Comparison of ENCODE assay signal across 8 cellular contexts in the genomic region with DNA sequence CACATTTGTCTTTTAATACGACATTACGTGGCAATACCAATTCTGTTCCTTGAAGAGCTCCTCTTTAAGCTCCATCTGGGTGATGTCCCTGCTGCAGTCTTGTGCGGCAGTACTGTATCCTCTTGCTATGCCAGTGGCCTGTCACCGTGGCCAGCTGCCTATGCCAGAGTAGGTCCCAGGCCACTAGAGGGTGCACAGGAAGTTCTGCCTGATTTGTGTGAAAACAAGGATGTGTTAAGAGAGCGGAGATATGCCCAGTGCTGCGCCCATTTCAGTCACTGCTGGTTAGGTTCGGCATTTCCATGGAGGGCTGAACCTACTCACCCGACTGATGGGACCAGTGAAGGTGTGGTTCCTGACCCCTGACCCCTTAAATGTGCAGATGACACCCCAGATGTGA. TPM values are rescaled to one million over a fixed set of nuclear protein-coding genes. Genes with fewer than 3 reads are reported as not detected.
DNase-seq lines count a peak whose midpoint lies in the region; ATAC-seq and TF ChIP-seq lines count a peak whose summit lies in the region.

No MANE protein-coding gene starts in this region.

- H3K18ac ChIP-seq in neuronal stem cell (ENCODE audit: low read length): no peak overlapping the region

- no peak overlapping the region for H3K27ac Mint-ChIP-seq in activated CD8-positive, alpha-beta T cell treated with anti-CD3 and anti-CD28 coated beads for 36 hours
- no peak overlapping the region for H3K27ac Mint-ChIP-seq in activated CD8-positive, alpha-beta T cell treated with anti-CD3 and anti-CD28 coated beads, Interleukin-2, amount 10 ng/mL, durations not matched to agents 7 days and 5 days
- H3K27ac Mint-ChIP-seq in type B pancreatic cell: peak overlapping the region; percentile 29
- H3K27ac Mint-ChIP-seq in activated T-helper 17 cell treated with anti-CD3 and anti-CD28 coated beads, Interleukin-2, amount 50 U/mL, for 72 hours: no peak overlapping the region

- CTCF ChIA-PET in activated CD8-positive, alpha-beta T cell treated with anti-CD3 and anti-CD28 coated beads for 36 hours (lab: Charles Lee): interaction anchor here (0.9 kb wide), 1 partner anchor 8 kb away, joined by 3 read pairs; no protein-coding TSS in a partner anchor
- CTCF ChIA-PET in activated CD8-positive, alpha-beta T cell treated with anti-CD3 and anti-CD28 coated beads, Interleukin-2, amount 10 ng/mL, durations not matched to agents 7 days and 5 days (lab: Charles Lee): no interaction called here

- no peaks in the 10 kb centered on the region for H3K9me3 ChIP-seq in neuronal stem cell (replicated peaks in 1 of 2; ENCODE audit: control insufficient read depth in 2 of 2, insufficient read depth in 1 of 2, low read depth in 1 of 2, low read length in 2 of 2)

- no peak overlapping the region for H4K91ac ChIP-seq in neuronal stem cell (ENCODE audit: low read depth, low read length, poor library complexity)

- H3K27ac ChIP-seq in neuronal stem cell (replicated peaks; ENCODE audit: low read length): no peak overlapping the region

- H3K27me3 ChIP-seq in neuronal stem cell (ENCODE audit: control insufficient read depth in 3 of 3, insufficient read depth in 3 of 3, low read depth in 1 of 3, low read length in 3 of 3): no peaks in the 10 kb centered on the region

- H3K4me3 Mint-ChIP-seq in activated CD8-positive, alpha-beta T cell treated with anti-CD3 and anti-CD28 coated beads for 36 hours: no peak overlapping the region
- H3K4me3 Mint-ChIP-seq in activated CD8-positive, alpha-beta T cell treated with anti-CD3 and anti-CD28 coated beads, Interleukin-2, amount 10 ng/mL, durations not matched to agents 7 days and 5 days: no peak overlapping the region
- H3K4me3 Mint-ChIP-seq in type B pancreatic cell: no peak overlapping the region
- H3K4me3 Mint-ChIP-seq in activated T-helper 17 cell treated with anti-CD3 and anti-CD28 coated beads, Interleukin-2, amount 50 U/mL, for 72 hours: no peak overlapping the region

- H3K36me3 Mint-ChIP-seq in activated CD8-positive, alpha-beta T cell treated with anti-CD3 and anti-CD28 coated beads for 36 hours (ENCODE audit: low read depth): peaks cover 2% of the 10 kb centered on the region
- H3K36me3 Mint-ChIP-seq in activated CD8-positive, alpha-beta T cell treated with anti-CD3 and anti-CD28 coated beads, Interleukin-2, amount 10 ng/mL, durations not matched to agents 7 days and 5 days (ENCODE audit: low read depth): peaks cover 12% of the 10 kb centered on the region
- H3K36me3 Mint-ChIP-seq in type B pancreatic cell: peaks cover 4% of the 10 kb centered on the region
- peaks cover 52% of the 10 kb centered on the region for H3K36me3 Mint-ChIP-seq in activated T-helper 17 cell treated with anti-CD3 and anti-CD28 coated beads, Interleukin-2, amount 50 U/mL, for 72 hours (ENCODE audit: low read depth)

- intact Hi-C loops in activated CD8-positive, alpha-beta T cell treated with anti-CD3 and anti-CD28 coated beads for 36 hours (cut with micrococcal nuclease): no loop called here

- no peak overlapping the region for H2BK12ac ChIP-seq in neuronal stem cell (ENCODE audit: low read length)

- H3K23ac ChIP-seq in neuronal stem cell (ENCODE audit: low read depth, low read length, poor library complexity): no peak overlapping the region

- no peak overlapping the region for H4K8ac ChIP-seq in neuronal stem cell (ENCODE audit: low read depth, low read length)

- no peak overlapping the region for H3K4me2 ChIP-seq in neuronal stem cell (ENCODE audit: insufficient read depth, low read length, poor library complexity, severe bottlenecking)

- H3K4me1 ChIP-seq in neuronal stem cell (ENCODE audit: control insufficient read depth in 2 of 2, insufficient read depth in 1 of 2, low read depth in 1 of 2, low read length in 2 of 2): no peaks in the 10 kb centered on the region

- no CpG with 5 or more reads among the region's 8 CpGs for WGBS in neuronal stem cell (ENCODE audit: extremely low coverage in 2 of 2, insufficient read length in 2 of 2, insufficient replicate concordance in 1 of 2), 2 donors

- no peak overlapping the region for H2BK15ac ChIP-seq in neuronal stem cell (ENCODE audit: low read length)

- H2BK120ac ChIP-seq in neuronal stem cell (ENCODE audit: low read depth, low read length): no peak overlapping the region

- ATAC-seq in activated CD8-positive, alpha-beta T cell treated with anti-CD3 and anti-CD28 coated beads for 36 hours: no peak
- ATAC-seq in activated CD8-positive, alpha-beta T cell treated with anti-CD3 and anti-CD28 coated beads, Interleukin-2, amount 10 ng/mL, durations not matched to agents 7 days and 5 days: no peak
- no peak for ATAC-seq in activated T-helper 17 cell treated with anti-CD3 and anti-CD28 coated beads, Interleukin-2, amount 50 U/mL, for 72 hours (replicated peaks)

- TF ChIP-seq CTCF in activated CD8-positive, alpha-beta T cell treated with anti-CD3 and anti-CD28 coated beads for 36 hours (IDR thresholded peaks at IDR 0.05): no peak
- peak; percentile 56 for TF ChIP-seq CTCF in type B pancreatic cell (conservative IDR thresholded peaks at IDR 0.05)

- peaks cover 5 to 7% of the 10 kb centered on the region in 2 donors for H3K36me3 ChIP-seq in neuronal stem cell (replicated peaks in 1 of 2; ENCODE audit: control insufficient read depth in 2 of 2, insufficient read depth in 2 of 2, low read length in 2 of 2)

- no peak overlapping the region for H3K4me3 ChIP-seq in neuronal stem cell (ENCODE audit: low read length in 2 of 2)

- POLR2A ChIA-PET in activated CD8-positive, alpha-beta T cell treated with anti-CD3 and anti-CD28 coated beads for 36 hours (lab: Charles Lee): no interaction called here
- POLR2A ChIA-PET in activated CD8-positive, alpha-beta T cell treated with anti-CD3 and anti-CD28 coated beads, Interleukin-2, amount 10 ng/mL, durations not matched to agents 7 days and 5 days (lab: Charles Lee): no interaction called here

- no peak overlapping the region for H3K14ac ChIP-seq in neuronal stem cell (ENCODE audit: low read length)

- H3K9me3 Mint-ChIP-seq in activated CD8-positive, alpha-beta T cell treated with anti-CD3 and anti-CD28 coated beads for 36 hours: no peaks in the 10 kb centered on the region
- no peaks in the 10 kb centered on the region for H3K9me3 Mint-ChIP-seq in activated CD8-positive, alpha-beta T cell treated with anti-CD3 and anti-CD28 coated beads, Interleukin-2, amount 10 ng/mL, durations not matched to agents 7 days and 5 days (ENCODE audit: insufficient read depth)
- no peaks in the 10 kb centered on the region for H3K9me3 Mint-ChIP-seq in type B pancreatic cell
- H3K9me3 Mint-ChIP-seq in activated T-helper 17 cell treated with anti-CD3 and anti-CD28 coated beads, Interleukin-2, amount 50 U/mL, for 72 hours: no peaks in the 10 kb centered on the region

- peaks cover 2% of the 10 kb centered on the region for H3K79me1 ChIP-seq in neuronal stem cell (ENCODE audit: low read depth, low read length)

- no peaks in the 10 kb centered on the region for H3K27me3 Mint-ChIP-seq in activated CD8-positive, alpha-beta T cell treated with anti-CD3 and anti-CD28 coated beads for 36 hours
- H3K27me3 Mint-ChIP-seq in activated CD8-positive, alpha-beta T cell treated with anti-CD3 and anti-CD28 coated beads, Interleukin-2, amount 10 ng/mL, durations not matched to agents 7 days and 5 days (ENCODE audit: low read depth): no peaks in the 10 kb centered on the region
- no peaks in the 10 kb centered on the region for H3K27me3 Mint-ChIP-seq in type B pancreatic cell
- H3K27me3 Mint-ChIP-seq in activated T-helper 17 cell treated with anti-CD3 and anti-CD28 coated beads, Interleukin-2, amount 50 U/mL, for 72 hours: no peaks in the 10 kb centered on the region

- DNase-seq in activated CD8-positive, alpha-beta T cell treated with anti-CD3 and anti-CD28 coated beads for 36 hours: peak; percentile 19
- DNase-seq in activated CD8-positive, alpha-beta T cell treated with anti-CD3 and anti-CD28 coated beads, Interleukin-2, amount 10 ng/mL, durations not matched to agents 7 days and 5 days: no peak
- DNase-seq in SW480 (ENCODE audit: low spot score) (peak; percentile 20), hepatic stellate cell (ENCODE audit: low spot score) (peak; percentile 41), type B pancreatic cell (ENCODE audit: extremely low spot score, unreplicated experiment) (no peak), neuronal stem cell (ENCODE audit: low spot score) (no peak), NOMO-1 treated with dmso at 0.1 percent for 144 hours (lab: John Stamatoyannopoulos, UW; ENCODE audit: unreplicated experiment) (no peak)

- no peak overlapping the region for H2AK5ac ChIP-seq in neuronal stem cell (ENCODE audit: low read depth, low read length)

- H2AFZ ChIP-seq in neuronal stem cell (ENCODE audit: low read length): no peak overlapping the region

- peaks cover 10% of the 10 kb centered on the region for H3K4me1 Mint-ChIP-seq in activated CD8-positive, alpha-beta T cell treated with anti-CD3 and anti-CD28 coated beads for 36 hours (ENCODE audit: low read depth)
- peaks cover 11% of the 10 kb centered on the region for H3K4me1 Mint-ChIP-seq in activated CD8-positive, alpha-beta T cell treated with anti-CD3 and anti-CD28 coated beads, Interleukin-2, amount 10 ng/mL, durations not matched to agents 7 days and 5 days (ENCODE audit: low read depth)
- no peaks in the 10 kb centered on the region for H3K4me1 Mint-ChIP-seq in type B pancreatic cell (ENCODE audit: unreplicated experiment)
- no peaks in the 10 kb centered on the region for H3K4me1 Mint-ChIP-seq in activated T-helper 17 cell treated with anti-CD3 and anti-CD28 coated beads, Interleukin-2, amount 50 U/mL, for 72 hours

- H2BK5ac ChIP-seq in neuronal stem cell (ENCODE audit: low read length): no peak overlapping the region

- no peak overlapping the region for H3K4ac ChIP-seq in neuronal stem cell (ENCODE audit: low read length)

- H3K9ac ChIP-seq in neuronal stem cell (ENCODE audit: low read depth, low read length, poor library complexity): no peak overlapping the region

RNA-seq across cellular contexts. Expression of a gene that starts 25.2 kb away (rescaled TPM):
- total RNA-seq in activated CD8-positive, alpha-beta T cell treated with anti-CD3 and anti-CD28 coated beads for 36 hours: 10 to 100 TPM; 12.0 to 13.1 TPM
- 10 to 100 TPM; 16.8 to 19.4 TPM for total RNA-seq in activated CD8-positive, alpha-beta T cell treated with anti-CD3 and anti-CD28 coated beads, Interleukin-2, amount 10 ng/mL, durations not matched to agents 7 days and 5 days
- 11.7 and 16.5 TPM in 2 replicates for total RNA-seq in type B pancreatic cell (ENCODE audit: low replicate concordance)
- polyA plus RNA-seq in neuronal stem cell (2013, experiment 1 of 2): 10.3 TPM
- 10.8 TPM for polyA plus RNA-seq in neuronal stem cell (2013, experiment 2 of 2)
- total RNA-seq in activated T-helper 17 cell treated with anti-CD3 and anti-CD28 coated beads, Interleukin-2, amount 50 U/mL, for 72 hours: 10 to 100 TPM; 14.5 to 21.2 TPM

RNA-seq across cellular contexts. Expression of a gene that starts 26.8 kb away (rescaled TPM):
- total RNA-seq in activated CD8-positive, alpha-beta T cell treated with anti-CD3 and anti-CD28 coated beads for 36 hours: 10 to 100 TPM; 59.2 to 61.5 TPM
- total RNA-seq in activated CD8-positive, alpha-beta T cell treated with anti-CD3 and anti-CD28 coated beads, Interleukin-2, amount 10 ng/mL, durations not matched to agents 7 days and 5 days: 10 to 100 TPM; 53.7 to 59.5 TPM
- 48.7 and 59.4 TPM in 2 replicates for total RNA-seq in type B pancreatic cell (ENCODE audit: low replicate concordance)
- 33.3 TPM for polyA plus RNA-seq in neuronal stem cell (2013, experiment 1 of 2)
- 33.3 TPM for polyA plus RNA-seq in neuronal stem cell (2013, experiment 2 of 2)
- 10 to 100 TPM; 39.9 to 90.7 TPM for total RNA-seq in activated T-helper 17 cell treated with anti-CD3 and anti-CD28 coated beads, Interleukin-2, amount 50 U/mL, for 72 hours

Comparison
In these comparisons a context has a peak if more than half of its experiments do, and no peak if none do; other contexts are left out.
1. DNase-seq: peak in activated CD8-positive, alpha-beta T cell treated with anti-CD3 and anti-CD28 coated beads for 36 hours (single experiment), SW480 (single experiment) and hepatic stellate cell (single experiment); none in activated CD8-positive, alpha-beta T cell treated with anti-CD3 and anti-CD28 coated beads, Interleukin-2, amount 10 ng/mL, durations not matched to agents 7 days and 5 days (single experiment), type B pancreatic cell (single experiment), neuronal stem cell (single experiment) and NOMO-1 treated with dmso at 0.1 percent for 144 hours (single experiment).